ENCODE assay signal across 13 cellular contexts in genomic region chr9:97397220-97397619, GRCh38. TPM values are rescaled to one million over a fixed set of nuclear protein-coding genes. Genes with fewer than 3 reads are reported as not detected.
DNase-seq lines count a peak whose midpoint lies in the region; ATAC-seq and TF ChIP-seq lines count a peak whose summit lies in the region.
"Had no signal": no experiment of that assay in that cellular context is flagged by ENCODE, and none has a peak within 500 bp of the region (broad histone marks: within the 10 kb centered on the region; RNA-seq: fewer than 3 reads in every experiment).

No MANE protein-coding gene starts in this region.

- no peak for TF ChIP-seq CTCF in foreskin keratinocyte (conservative IDR thresholded peaks at IDR 0.05)

- peak; percentile 61 for DNase-seq in activated CD4-positive, alpha-beta T cell treated with anti-CD3 and anti-CD28 coated beads for 48 hours
- no peak for DNase-seq in activated CD4-positive, alpha-beta T cell treated with anti-CD3 and anti-CD28 coated beads for 4 hours
- DNase-seq in MV-4-11 (lab: John Stamatoyannopoulos, UW): peak; percentile 46
- DNase-seq in foreskin keratinocyte: peak in 1 of 2 donors; percentile 13
- no peak for DNase-seq in LoVo (ENCODE audit: low spot score)
- no peak for DNase-seq in cerebellar cortex (ENCODE audit: low spot score)
- DNase-seq: glutamatergic neuron, Kasumi-1, retina had no signal

- peaks cover 5% of the 10 kb centered on the region for H3K27me3 ChIP-seq in foreskin keratinocyte

- H3K27ac ChIP-seq in foreskin keratinocyte: no peak overlapping the region
- H3K27ac ChIP-seq: A549 had no signal

- ATAC-seq in GM21576 (IDR thresholded peaks at IDR 0.05; ENCODE audit: unreplicated experiment) (peak; percentile 41), foreskin keratinocyte (peak; percentile 5), HG03457 (IDR thresholded peaks at IDR 0.05; ENCODE audit: unreplicated experiment) (no peak)
- ATAC-seq: A549, SK-N-SH treated with all-trans-retinoic acid at 6 μM for 48 hours had no signal

- no peaks in the 10 kb centered on the region for H3K4me1 ChIP-seq in foreskin keratinocyte

RNA-seq across cellular contexts. Expression of gene TDRD7, which starts 14.7 kb away (rescaled TPM):
- 16.7 and 16.9 TPM in 2 replicates for total RNA-seq in foreskin keratinocyte
- 6.8 and 7.2 TPM in 2 replicates for polyA plus RNA-seq in foreskin keratinocyte

Comparison
In these comparisons a context has a peak if more than half of its experiments do, and no peak if none do; other contexts are left out.
1. DNase-seq: peak in activated CD4-positive, alpha-beta T cell treated with anti-CD3 and anti-CD28 coated beads for 48 hours (single experiment) and MV-4-11 (single experiment); none in activated CD4-positive, alpha-beta T cell treated with anti-CD3 and anti-CD28 coated beads for 4 hours (0 of 2), LoVo (single experiment) and cerebellar cortex (single experiment).